10 cellular contexts compared by ENCODE assay signal in genomic region chr9:113853333-113853732, GRCh38. TPM values are rescaled to one million over a fixed set of nuclear protein-coding genes. Genes with fewer than 3 reads are reported as not detected.
DNase-seq lines count a peak whose midpoint lies in the region; ATAC-seq, FAIRE-seq and TF ChIP-seq lines count a peak whose summit lies in the region.
"Had no signal": no experiment of that assay in that cellular context is flagged by ENCODE, and none has a peak within 500 bp of the region (broad histone marks: within the 10 kb centered on the region; RNA-seq: fewer than 3 reads in every experiment).

No MANE protein-coding gene starts in this region.

- TF ChIP-seq CTCF in D721Med (IDR thresholded peaks at IDR 0.05; ENCODE audit: insufficient read depth, missing control alignments) (peak; percentile 48), HL-60 (IDR thresholded peaks at IDR 0.05; ENCODE audit: insufficient read depth, low read length) (peak; percentile 3), K562 (IDR thresholded peaks at IDR 0.05 in 2 of 3, conservative IDR thresholded peaks at IDR 0.05 in 1 of 3; ENCODE audit: insufficient read depth in 2 of 3, low read depth in 1 of 3, low read length in 3 of 3) (peak; percentile 26 to 47 (median 46); a peak in 5 of 6 replicates), right lobe of liver (IDR thresholded peaks at IDR 0.05) (peak; percentile 60 to 80 (median 74))

- no peaks in the 10 kb centered on the region for H3K36me3 Mint-ChIP-seq in activated T-cell treated with anti-CD3 and anti-CD28 coated beads, Interleukin-2, amount 50 U/mL, for 4 hours (ENCODE audit: insufficient read depth)
- H3K36me3 Mint-ChIP-seq in T-helper 17 cell (ENCODE audit: low read depth): peaks cover 2% of the 10 kb centered on the region
- H3K36me3 Mint-ChIP-seq: activated naive CD8-positive, alpha-beta T cell treated with anti-CD3 and anti-CD28 coated beads, Interleukin-2, amount 10 ng/mL, durations not matched to agents 7 days and 5 days had no signal

- DNase-seq in D721Med (ENCODE audit: insufficient read length, low spot score): no peak
- DNase-seq in HL-60 (ENCODE audit: low read depth in 1 of 2, low spot score in 1 of 2): no peak
- peak in 1 of 4 experiments; percentile 21 for DNase-seq in K562 (ENCODE audit: extremely low read depth in 1 of 4, low spot score in 3 of 4)
- peak in 1 of 3 donors; percentile 55 for DNase-seq in right lobe of liver
- no peak for DNase-seq in activated T-cell treated with anti-CD3 and anti-CD28 coated beads, Interleukin-2, amount 50 U/mL, for 4 hours
- no peak for DNase-seq in T-helper 17 cell
- no peak for DNase-seq in stimulated activated CD4-positive, alpha-beta T cell treated with anti-CD3 and anti-CD28 coated beads, Interleukin-12 subunit alpha, Interleukin-12 subunit beta, amount 100 ng/mL, for 4 hours
- DNase-seq: activated naive CD8-positive, alpha-beta T cell treated with anti-CD3 and anti-CD28 coated beads, Interleukin-2, amount 10 ng/mL, durations not matched to agents 7 days and 5 days; stimulated activated CD4-positive, alpha-beta T cell treated with anti-CD3 and anti-CD28 coated beads, Interleukin-15, amount 100 ng/mL, for 24 hours had no signal

- in situ Hi-C loops in K562 (cut with MboI): no loop called here

- peaks cover 2% of the 10 kb centered on the region for H3K4me1 Mint-ChIP-seq in activated T-cell treated with anti-CD3 and anti-CD28 coated beads, Interleukin-2, amount 50 U/mL, for 4 hours (ENCODE audit: low read depth)
- no peaks in the 10 kb centered on the region for H3K4me1 Mint-ChIP-seq in T-helper 17 cell
- H3K4me1 Mint-ChIP-seq: activated naive CD8-positive, alpha-beta T cell treated with anti-CD3 and anti-CD28 coated beads, Interleukin-2, amount 10 ng/mL, durations not matched to agents 7 days and 5 days had no signal

- H3K9me3 Mint-ChIP-seq in activated T-cell treated with anti-CD3 and anti-CD28 coated beads, Interleukin-2, amount 50 U/mL, for 4 hours: peaks cover 16% of the 10 kb centered on the region

- no peak overlapping the region for H2AFZ ChIP-seq in K562 (ENCODE audit: low read depth, low read length)

- H3K4me1 ChIP-seq in K562 (replicated peaks in 1 of 2; ENCODE audit: control insufficient read depth in 2 of 2, insufficient read depth in 2 of 2, low read length in 2 of 2): no peaks in the 10 kb centered on the region
- no peaks in the 10 kb centered on the region for H3K4me1 ChIP-seq in right lobe of liver

- ATAC-seq in K562 (peak; percentile 77), right lobe of liver (peak; percentile 92 to 97 (median 92)), HG02798 (IDR thresholded peaks at IDR 0.05; ENCODE audit: poor library complexity, unreplicated experiment) (no peak), T-helper 17 cell (no peak)
- ATAC-seq in activated T-cell treated with anti-CD3 and anti-CD28 coated beads, Interleukin-2, amount 50 U/mL, for 4 hours: no peak

- H3K36me3 ChIP-seq in K562 (ENCODE audit: control insufficient read depth, insufficient read depth, low read length) (no peaks in the 10 kb centered on the region), right lobe of liver (no peaks in the 10 kb centered on the region)

- intact Hi-C loops in K562 (cut with micrococcal nuclease) (no loop called here), right lobe of liver (cut with DNase I) (no loop called here)

- H3K27me3 Mint-ChIP-seq in activated T-cell treated with anti-CD3 and anti-CD28 coated beads, Interleukin-2, amount 50 U/mL, for 4 hours (ENCODE audit: low read depth): peaks cover 15% of the 10 kb centered on the region
- peaks cover 19% of the 10 kb centered on the region for H3K27me3 Mint-ChIP-seq in T-helper 17 cell

- BruUV-seq in K562 (replicated peaks; lab: Mats Ljungman, UMichigan): no TSS peak

- no peak for FAIRE-seq in D721Med (lab: Jason Lieb, UNC)
- no peak for FAIRE-seq in K562 (lab: Jason Lieb, UNC)

- H3K4me3 Mint-ChIP-seq in activated T-cell treated with anti-CD3 and anti-CD28 coated beads, Interleukin-2, amount 50 U/mL, for 4 hours: no peak overlapping the region
- H3K4me3 Mint-ChIP-seq in T-helper 17 cell: no peak overlapping the region
- H3K4me3 Mint-ChIP-seq: activated naive CD8-positive, alpha-beta T cell treated with anti-CD3 and anti-CD28 coated beads, Interleukin-2, amount 10 ng/mL, durations not matched to agents 7 days and 5 days had no signal

- no peak overlapping the region for H3K4me2 ChIP-seq in K562 (ENCODE audit: insufficient read depth, low read length)

- WGBS in K562 (ENCODE audit: insufficient coverage, low coverage, missing lambda C conversion rate): 2% methylated on average over 2 of the region's 2 CpGs
- WGBS in right lobe of liver (ENCODE audit: insufficient coverage, low coverage, low lambda C conversion rate, missing lambda C conversion rate): 53% methylated on average over 2 of the region's 2 CpGs

- POLR2A ChIA-PET in K562 (lab: Yijun Ruan, JAX): no interaction called here

- CTCF ChIA-PET in K562 (lab: Yijun Ruan, JAX; ENCODE audit: low intra/inter-chr PET ratio): interaction anchor here (1.1 kb wide), 1 partner anchor 110 kb away, joined by 3 read pairs; no protein-coding TSS in a partner anchor

- H3K27me3 ChIP-seq in HL-60 (ENCODE audit: insufficient read depth, poor library complexity, severe bottlenecking) (no peaks in the 10 kb centered on the region), K562 (ENCODE audit: control insufficient read depth in 2 of 2, insufficient read depth in 2 of 2, low read length in 2 of 2) (peaks cover 3 to 10% of the 10 kb centered on the region in 2 experiments; a peak in 3 of 5 replicates), right lobe of liver (no peaks in the 10 kb centered on the region)

- TF ChIP-seq POLR2A in K562 (conservative IDR thresholded peaks at IDR 0.05) (no peak), right lobe of liver (IDR thresholded peaks at IDR 0.05) (no peak)

- H3K4me3 ChIP-seq in HL-60 (replicated peaks; ENCODE audit: insufficient read depth, low read length): no peak overlapping the region
- no peak overlapping the region for H3K4me3 ChIP-seq in K562
- H3K4me3 ChIP-seq in right lobe of liver: no peak overlapping the region

- H3K9me3 ChIP-seq in K562 (replicated peaks; ENCODE audit: control insufficient read depth, insufficient read depth, low read depth, low read length) (peaks cover 7% of the 10 kb centered on the region), right lobe of liver (no peaks in the 10 kb centered on the region), T-helper 17 cell (ENCODE audit: control insufficient read depth, low read length, poor library complexity, severe bottlenecking) (no peaks in the 10 kb centered on the region)

- H3K27ac ChIP-seq in HL-60 (replicated peaks): no peak overlapping the region
- no peak overlapping the region for H3K27ac ChIP-seq in K562 (ENCODE audit: extremely low read depth, low read depth, low read length)
- no peak overlapping the region for H3K27ac ChIP-seq in right lobe of liver

- no peaks in the 10 kb centered on the region for H3K9me1 ChIP-seq in K562 (ENCODE audit: control insufficient read depth, insufficient read depth, low read length)

- no peak overlapping the region for H3K9ac ChIP-seq in K562 (ENCODE audit: insufficient read depth in 1 of 2, low read depth in 2 of 2, low read length in 2 of 2)

- TF ChIP-seq EP300 in K562 (IDR thresholded peaks at IDR 0.05; ENCODE audit: low read length): no peak

- H3K79me2 ChIP-seq in K562 (ENCODE audit: control insufficient read depth, insufficient read depth, low read length): no peaks in the 10 kb centered on the region

- no peak overlapping the region for H3K27ac Mint-ChIP-seq in T-helper 17 cell
- H3K27ac Mint-ChIP-seq: activated naive CD8-positive, alpha-beta T cell treated with anti-CD3 and anti-CD28 coated beads, Interleukin-2, amount 10 ng/mL, durations not matched to agents 7 days and 5 days had no signal

- no peaks in the 10 kb centered on the region for H4K20me1 ChIP-seq in K562 (replicated peaks; ENCODE audit: control insufficient read depth, insufficient read depth, low read length)

- no peak for TF ChIP-seq RAD21 in K562 (CRISPR knock-in tag; conservative IDR thresholded peaks at IDR 0.05 in 1 of 2, IDR thresholded peaks at IDR 0.05 in 1 of 2)

TF ChIP-seq in K562, 482 proteins besides CTCF, POLR2A, EP300 and RAD21:
- TF ChIP-seq MTA1 (IDR thresholded peaks at IDR 0.05; ENCODE audit: borderline replicate concordance): no peak
- no peak for TF ChIP-seq KLF13 (tag; IDR thresholded peaks at IDR 0.05; ENCODE audit: borderline replicate concordance, low read depth)
- TF ChIP-seq SMC3 (conservative IDR thresholded peaks at IDR 0.05; ENCODE audit: insufficient read depth, low read depth, low read length): 0 out of 2 replicates have a peak, but pooled peaks have one; percentile 4
- no peak for TF ChIP-seq SP1 (CRISPR knock-in tag; IDR thresholded peaks at IDR 0.05)

RNA-seq across cellular contexts. Expression of gene ZNF618, which starts 22.8 kb away (rescaled TPM):
- 5.9 and 8.1 TPM in 2 replicates for total RNA-seq in K562 (2011; cell fraction: chromatin; rRNA removed; ENCODE audit: low replicate concordance)
- total RNA-seq in K562 (2011; cell fraction: nucleolus; rRNA removed): 2.8 and 5.8 TPM in 2 replicates
- total RNA-seq in K562 (2011; cell fraction: nucleoplasm; rRNA removed): 4.7 and 6.1 TPM in 2 replicates
- total RNA-seq in K562 (2014; rRNA removed) (4.4 and 5.0 TPM in 2 replicates), K562 (2014; rRNA removed; fragmentation: Illumina TruSeq; extraction: Trizol) (2.9 and 3.3 TPM in 2 replicates), K562 (2015; rRNA removed; fragmentation: Illumina TruSeq; extraction: Trizol) (3.4 and 4.0 TPM in 2 replicates), K562 (2021) (13.4 and 13.7 TPM in 2 replicates), right lobe of liver (1 to 10 TPM; 2.9 to 7.9 (median 6.0) TPM), T-helper 17 cell (1 to 10 TPM in 1 of 2 donors, under 1 TPM in 1; 0.60 to 1.7 TPM)
- polyA plus RNA-seq in K562 (2011; rRNA removed) (0.04 and 0.08 TPM in 2 replicates), K562 (2014; fragmentation: Illumina TruSeq; extraction: Trizol) (8.8 and 9.2 TPM in 2 replicates), K562 (2014; fragmentation: Nextera tagmentation; extraction: Ambion mirVana) (under 1 TPM; 0.22 to 0.32 TPM), K562 (2014; rRNA removed) (4.6 and 5.3 TPM in 2 replicates)
- polyA plus RNA-seq in K562 (2011; cell fraction: cytosol; rRNA removed): 0.06 and 0.09 TPM in 2 replicates
- 0.04 and 0.24 TPM in 2 replicates for polyA plus RNA-seq in K562 (2011; cell fraction: nucleus; rRNA removed)
- polyA plus RNA-seq in K562 (2012): 7.5 and 7.8 TPM in 2 replicates
- polyA minus RNA-seq in K562 (2011; rRNA and poly(A)+ RNA removed): 0.07 TPM in 1 of 2 replicates, not detected in the other
- polyA minus RNA-seq in K562 (2011; cell fraction: cytosol; rRNA and poly(A)+ RNA removed): 0.36 TPM in 1 of 2 replicates, not detected in the other
- polyA minus RNA-seq in K562 (2011; cell fraction: nucleus; rRNA and poly(A)+ RNA removed): 0.27 TPM in 1 of 2 replicates, not detected in the other
- total RNA-seq in activated T-cell treated with anti-CD3 and anti-CD28 coated beads, Interleukin-2, amount 50 U/mL, for 4 hours: under 1 TPM; 0.19 to 0.48 (median 0.21) TPM

Comparison
In these comparisons a context has a peak if more than half of its experiments do, and no peak if none do; other contexts are left out.
1. CTCF ChIP-seq: peak in every context shown above with its lines; median percentile 74 in right lobe of liver; 48 in D721Med; 46 in K562; 3 in HL-60.
2. ATAC-seq: peak in K562 (single experiment) and right lobe of liver (4 of 4); none in activated T-cell treated with anti-CD3 and anti-CD28 coated beads, Interleukin-2, amount 50 U/mL, for 4 hours (0 of 2), HG02798 (single experiment) and T-helper 17 cell (single experiment).